Comparison of ENCODE assay signal across 20 cellular contexts in the genomic region with DNA sequence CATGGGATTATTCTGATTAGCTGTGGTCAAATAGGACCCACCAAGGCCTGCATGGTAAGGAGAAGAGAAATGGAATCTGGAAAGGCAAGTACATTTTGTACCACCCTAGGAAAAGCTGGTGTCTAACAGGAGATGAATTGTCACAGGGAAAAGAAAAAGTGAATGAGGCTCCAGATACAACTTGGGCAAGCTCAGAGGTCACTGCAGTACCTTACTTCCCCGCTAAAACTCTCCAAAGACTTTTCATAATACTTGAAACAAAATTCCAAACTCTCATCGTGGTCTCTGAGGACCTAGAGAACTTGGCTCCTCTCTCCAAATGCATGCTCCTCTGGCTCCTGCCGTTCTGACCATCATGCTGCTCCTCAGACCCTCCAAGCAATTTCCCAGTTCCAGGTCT.
DNase-seq lines count a peak whose midpoint lies in the region; ATAC-seq, FAIRE-seq and TF ChIP-seq lines count a peak whose summit lies in the region.
"Had no signal": no experiment of that assay in that cellular context is flagged by ENCODE, and none has a peak within 500 bp of the region (broad histone marks: within the 10 kb centered on the region; RNA-seq: fewer than 3 reads in every experiment).

No MANE protein-coding gene starts in this region.

- SMC1A ChIA-PET in GM12878 (lab: Charles Lee; ENCODE audit: uncharacterized antibody, unreplicated experiment) = interaction anchor here (0.5 to 2.3 kb wide), 8 partner anchors 9 to 108 kb away, joined by 3 to 10 read pairs (median 4); no protein-coding TSS in a partner anchor

- TF ChIP-seq CTCF in HepG2 (CRISPR knock-in tag; IDR thresholded peaks at IDR 0.05) = no peak
- TF ChIP-seq CTCF in right lobe of liver (IDR thresholded peaks at IDR 0.05) = no peak
- peak; percentile 22; the same call in 1 of the 2 replicates for TF ChIP-seq CTCF in GM12875 (IDR thresholded peaks at IDR 0.05; ENCODE audit: borderline replicate concordance, insufficient read depth, low read depth, low read length)
- TF ChIP-seq CTCF in GM12878 (IDR thresholded peaks at IDR 0.05 in 2 of 3, conservative IDR thresholded peaks at IDR 0.05 in 1 of 3; ENCODE audit: control insufficient read depth in 2 of 3, extremely low read depth in 1 of 3, insufficient read depth in 1 of 3, low read depth in 3 of 3, low read length in 3 of 3) = peak in 2 of 3 experiments; percentile 18 to 22; a peak in 1 of 6 replicates
- no peak for TF ChIP-seq CTCF in BE2C (IDR thresholded peaks at IDR 0.05; ENCODE audit: low read depth, low read length)

- BruUV-seq in HepG2 (replicated peaks; lab: Mats Ljungman, UMichigan) (no TSS peak), GM12878 (replicated peaks; lab: Mats Ljungman, UMichigan) (no TSS peak)

- 1% methylated on average over 3 of the region's 3 CpGs for WGBS in HepG2 (ENCODE audit: low lambda C conversion rate)
- 46% methylated on average over 3 of the region's 3 CpGs for WGBS in right lobe of liver (ENCODE audit: insufficient coverage, low coverage, low lambda C conversion rate, missing lambda C conversion rate)
- WGBS in GM12878 (ENCODE audit: insufficient coverage, insufficient replicate concordance, low lambda C conversion rate, missing lambda C conversion rate) = 22% methylated on average over 3 of the region's 3 CpGs

- POLR2A ChIA-PET in HepG2 (lab: Yijun Ruan, JAX) (no interaction called here), GM12878 (lab: Charles Lee) (interaction anchor here (0.5 to 3.0 kb wide), 3 partner anchors 9 to 89 kb away, joined by 3 to 11 read pairs (median 4); no protein-coding TSS in a partner anchor)

- intact Hi-C loops in HepG2 (cut with micrococcal nuclease; ENCODE audit: unreplicated experiment) (no loop called here), right lobe of liver (cut with DNase I) (no loop called here), GM12878 (cut with micrococcal nuclease; ENCODE audit: unreplicated experiment) (no loop called here)

- DNase-seq in HepG2 (ENCODE audit: low spot score) (no peak), right lobe of liver (no peak), GM12878 (ENCODE audit: low read depth, low spot score) (no peak), BE2C (no peak)
- DNase-seq: CD4-positive, alpha-beta T cell; CD8-positive, alpha-beta memory T cell; DMS 273 treated with DMSO at 0.1 percent for 48 hours; DMS53; DMS79 treated with DMSO at 0.1 percent for 48 hours; GF-D8; H9; HFFc6 had no signal

- in situ Hi-C loops in HepG2 (cut with HindIII; ENCODE audit: extremely low pct_ligation_motif_present, low pct_unique_long_range_greater_than_20kb) (no loop called here), GM12878 (cut with MboI) (no loop called here)

- RAD21 ChIA-PET in GM12878 (lab: Charles Lee; ENCODE audit: unreplicated experiment) = interaction anchor here (3.1 kb wide), 1 partner anchor 10 kb away, joined by 17 read pairs; no protein-coding TSS in a partner anchor

- no peak overlapping the region for H3K4me3 ChIP-seq in HepG2 (replicated peaks in 1 of 3; ENCODE audit: insufficient read depth in 1 of 3, low read depth in 2 of 3, low read length in 3 of 3)
- H3K4me3 ChIP-seq in right lobe of liver = no peak overlapping the region
- no peak overlapping the region for H3K4me3 ChIP-seq in GM12875 (ENCODE audit: low read depth, low read length)
- no peak overlapping the region for H3K4me3 ChIP-seq in GM12878
- H3K4me3 ChIP-seq in BE2C (ENCODE audit: low read depth, low read length) = no peak overlapping the region
- H3K4me3 ChIP-seq: BLaER1 treated with 17β-estradiol and CSF1 and Interleukin-3, amounts not matched to agents 10 nM and 100 nM; GM23338 had no signal

- H4K20me1 ChIP-seq in HepG2 (ENCODE audit: insufficient read depth, low read length) = no peaks in the 10 kb centered on the region
- H4K20me1 ChIP-seq in GM12878 (ENCODE audit: control insufficient read depth, insufficient read depth) = no peaks in the 10 kb centered on the region
- H4K20me1 ChIP-seq: BLaER1 treated with 17β-estradiol and CSF1 and Interleukin-3, amounts not matched to agents 10 nM and 100 nM had no signal

- H3K9me3 ChIP-seq in HepG2 (ENCODE audit: low read length) (no peaks in the 10 kb centered on the region), right lobe of liver (no peaks in the 10 kb centered on the region), GM12878 (replicated peaks; ENCODE audit: control insufficient read depth, insufficient read depth, low read length) (no peaks in the 10 kb centered on the region), BE2C (no peaks in the 10 kb centered on the region)
- H3K9me3 ChIP-seq: BLaER1 treated with 17β-estradiol and CSF1 and Interleukin-3, amounts not matched to agents 10 nM and 100 nM had no signal

- TF ChIP-seq POLR2A in HepG2 (IDR thresholded peaks at IDR 0.05; ENCODE audit: insufficient read depth in 1 of 2, low read depth in 2 of 2, low read length in 2 of 2) = no peak
- TF ChIP-seq POLR2A in right lobe of liver (IDR thresholded peaks at IDR 0.05) = no peak
- TF ChIP-seq POLR2A in GM12878 (IDR thresholded peaks at IDR 0.05; ENCODE audit: low read depth, low read length) = no peak

- H3K27me3 ChIP-seq in HepG2 (ENCODE audit: control insufficient read depth in 1 of 2, insufficient read depth in 2 of 2, low read length in 2 of 2) (peaks cover 0 to 12% of the 10 kb centered on the region in 2 experiments; a peak in 2 of 5 replicates), right lobe of liver (no peaks in the 10 kb centered on the region), GM12878 (replicated peaks in 1 of 2; ENCODE audit: control insufficient read depth in 2 of 2, insufficient read depth in 2 of 2, low read length in 1 of 2) (no peaks in the 10 kb centered on the region), BE2C (no peaks in the 10 kb centered on the region)
- H3K27me3 ChIP-seq: BLaER1 treated with 17β-estradiol and CSF1 and Interleukin-3, amounts not matched to agents 10 nM and 100 nM had no signal

- TF ChIP-seq EP300 in HepG2 (IDR thresholded peaks at IDR 0.05; ENCODE audit: low read depth in 2 of 2, low read length in 2 of 2) (no peak), HepG2 (CRISPR knock-in tag; IDR thresholded peaks at IDR 0.05; ENCODE audit: borderline replicate concordance) (no peak), GM12878 (IDR thresholded peaks at IDR 0.05; ENCODE audit: borderline replicate concordance in 1 of 2, control insufficient read depth in 1 of 2, low read depth in 2 of 2, low read length in 2 of 2) (no peak)

- no peaks in the 10 kb centered on the region for H3K79me2 ChIP-seq in HepG2 (ENCODE audit: insufficient read depth, low read length)
- no peaks in the 10 kb centered on the region for H3K79me2 ChIP-seq in GM12878 (ENCODE audit: control insufficient read depth, insufficient read depth, low read length)

- no peaks in the 10 kb centered on the region for H3K36me3 ChIP-seq in HepG2 (replicated peaks in 1 of 2; ENCODE audit: control insufficient read depth in 1 of 2, insufficient read depth in 2 of 2, low read length in 2 of 2)
- H3K36me3 ChIP-seq in right lobe of liver = no peaks in the 10 kb centered on the region
- H3K36me3 ChIP-seq in GM12878 (ENCODE audit: control insufficient read depth in 2 of 2, insufficient read depth in 2 of 2, low read length in 1 of 2) = no peaks in the 10 kb centered on the region
- no peaks in the 10 kb centered on the region for H3K36me3 ChIP-seq in BE2C
- H3K36me3 ChIP-seq: BLaER1 treated with 17β-estradiol and CSF1 and Interleukin-3, amounts not matched to agents 10 nM and 100 nM had no signal

- TF ChIP-seq RAD21 in HepG2 (CRISPR knock-in tag; IDR thresholded peaks at IDR 0.05) = no peak
- no peak for TF ChIP-seq RAD21 in GM12878 (IDR thresholded peaks at IDR 0.05; ENCODE audit: insufficient read depth, low read depth, low read length)

- H2AFZ ChIP-seq in HepG2 (ENCODE audit: low read length) (no peak overlapping the region), GM12878 (ENCODE audit: control insufficient read depth, low read depth, low read length) (no peak overlapping the region)
- H2AFZ ChIP-seq: GM23338 had no signal

- CTCF ChIA-PET in HepG2 (lab: Yijun Ruan, JAX; ENCODE audit: low intra/inter-chr PET ratio, low total read pairs) = no interaction called here
- CTCF ChIA-PET in GM12878 (lab: Yijun Ruan, JAX) = interaction anchor here (0.6 to 2.0 kb wide), 6 partner anchors 10 to 52 kb away, joined by 3 to 7 read pairs (median 4); no protein-coding TSS in a partner anchor

- H3K27ac ChIP-seq in HepG2 (ENCODE audit: extremely low read length, insufficient read depth, low read length) = no peak overlapping the region
- no peak overlapping the region for H3K27ac ChIP-seq in right lobe of liver
- no peak overlapping the region for H3K27ac ChIP-seq in GM12878 (ENCODE audit: control insufficient read depth, insufficient read depth)
- H3K27ac ChIP-seq: 22Rv1; BLaER1 treated with 17β-estradiol and CSF1 and Interleukin-3, amounts not matched to agents 10 nM and 100 nM had no signal

- FAIRE-seq in HepG2 (lab: Jason Lieb, UNC) (no peak), GM12878 (lab: Jason Lieb, UNC) (no peak)
- FAIRE-seq: A204.1, D721Med, GM19239 had no signal

- H3K9ac ChIP-seq in HepG2 (ENCODE audit: insufficient read depth, low read depth, low read length) (no peak overlapping the region), GM12878 (ENCODE audit: control insufficient read depth, insufficient read depth, low read length) (no peak overlapping the region)
- H3K9ac ChIP-seq: BLaER1 treated with 17β-estradiol and CSF1 and Interleukin-3, amounts not matched to agents 10 nM and 100 nM had no signal

- ATAC-seq in HepG2 = peak; percentile 55; the same call in 2 of the 3 replicates
- ATAC-seq in right lobe of liver = no peak
- peak; percentile 41; the same call in 1 of the 3 replicates for ATAC-seq in GM12878
- no peak for ATAC-seq in GM19328 (IDR thresholded peaks at IDR 0.05; ENCODE audit: unreplicated experiment)
- ATAC-seq: GM23338 had no signal

- H3K4me2 ChIP-seq in HepG2 (ENCODE audit: low read depth, low read length) = no peak overlapping the region
- H3K4me2 ChIP-seq in GM12878 (ENCODE audit: control insufficient read depth, insufficient read depth) = no peak overlapping the region
- H3K4me2 ChIP-seq: BLaER1 treated with 17β-estradiol and CSF1 and Interleukin-3, amounts not matched to agents 10 nM and 100 nM; GM23338 had no signal

- no peaks in the 10 kb centered on the region for H3K4me1 ChIP-seq in HepG2 (ENCODE audit: insufficient read depth, low read length)
- no peaks in the 10 kb centered on the region for H3K4me1 ChIP-seq in right lobe of liver
- H3K4me1 ChIP-seq in GM12878 (ENCODE audit: control insufficient read depth, insufficient read depth, low read length) = peaks cover 6% of the 10 kb centered on the region; the same call in 1 of the 2 replicates
- H3K4me1 ChIP-seq in BE2C = no peaks in the 10 kb centered on the region
- H3K4me1 ChIP-seq: BLaER1 treated with 17β-estradiol and CSF1 and Interleukin-3, amounts not matched to agents 10 nM and 100 nM had no signal

TF ChIP-seq in GM12878, 131 proteins besides CTCF, POLR2A, EP300 and RAD21 (continues in another document):
- TF ChIP-seq PML (IDR thresholded peaks at IDR 0.05; ENCODE audit: low read length) = no peak

Comparison
In these comparisons a context has a peak if more than half of its experiments do, and no peak if none do; other contexts are left out.
1. ATAC-seq: peak in HepG2 (single experiment) and GM12878 (single experiment); none in right lobe of liver (0 of 4) and GM19328 (single experiment).
2. CTCF ChIP-seq: peak in GM12875 (single experiment) and GM12878 (2 of 3); none in HepG2 (single experiment), right lobe of liver (0 of 4) and BE2C (single experiment).